1 cellular context compared by ENCODE assay signal in the genomic region with DNA sequence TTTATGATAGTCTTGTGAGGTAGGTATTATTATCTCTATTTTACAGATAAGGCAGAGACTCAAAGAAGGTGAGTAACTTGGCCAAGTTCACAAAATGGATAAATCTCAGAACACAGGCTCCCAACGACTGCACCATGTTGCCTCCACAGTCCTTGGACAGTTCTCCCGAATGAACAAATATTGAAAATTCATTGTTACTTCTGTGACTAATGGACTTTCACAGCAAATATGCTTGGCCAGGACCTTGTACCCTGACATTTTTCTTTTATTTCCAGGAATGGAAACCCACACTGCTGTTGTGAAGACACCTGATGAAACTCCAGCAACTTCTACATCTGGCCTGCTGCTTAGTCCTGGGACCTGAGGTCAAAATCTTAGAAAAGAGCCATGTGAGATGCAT.
A peak's percentile ranks its signal among the peaks of the same experiment; 100 is the strongest.
TF ChIP-seq lines count a peak whose summit lies in the region.

No MANE protein-coding gene starts in this region.

TF ChIP-seq in HepG2, 621 proteins besides CTCF, POLR2A, EP300 and RAD21 (continued from another document and continues in another):
- TF ChIP-seq, protein P1, sequence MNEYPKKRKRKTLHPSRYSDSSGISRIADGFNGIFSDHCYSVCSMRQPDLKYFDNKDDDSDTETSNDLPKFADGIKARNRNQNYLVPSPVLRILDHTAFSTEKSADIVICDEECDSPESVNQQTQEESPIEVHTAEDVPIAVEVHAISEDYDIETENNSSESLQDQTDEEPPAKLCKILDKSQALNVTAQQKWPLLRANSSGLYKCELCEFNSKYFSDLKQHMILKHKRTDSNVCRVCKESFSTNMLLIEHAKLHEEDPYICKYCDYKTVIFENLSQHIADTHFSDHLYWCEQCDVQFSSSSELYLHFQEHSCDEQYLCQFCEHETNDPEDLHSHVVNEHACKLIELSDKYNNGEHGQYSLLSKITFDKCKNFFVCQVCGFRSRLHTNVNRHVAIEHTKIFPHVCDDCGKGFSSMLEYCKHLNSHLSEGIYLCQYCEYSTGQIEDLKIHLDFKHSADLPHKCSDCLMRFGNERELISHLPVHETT (CRISPR knock-in tag; conservative IDR thresholded peaks at IDR 0.05): no peak
- no peak for TF ChIP-seq ZFP62 (CRISPR knock-in tag; IDR thresholded peaks at IDR 0.05)
- TF ChIP-seq RAD51 (IDR thresholded peaks at IDR 0.05; ENCODE audit: borderline replicate concordance): no peak
- TF ChIP-seq ZNF292 (CRISPR knock-in tag; IDR thresholded peaks at IDR 0.05; ENCODE audit: borderline replicate concordance, low read depth): no peak
- TF ChIP-seq, protein P2, sequence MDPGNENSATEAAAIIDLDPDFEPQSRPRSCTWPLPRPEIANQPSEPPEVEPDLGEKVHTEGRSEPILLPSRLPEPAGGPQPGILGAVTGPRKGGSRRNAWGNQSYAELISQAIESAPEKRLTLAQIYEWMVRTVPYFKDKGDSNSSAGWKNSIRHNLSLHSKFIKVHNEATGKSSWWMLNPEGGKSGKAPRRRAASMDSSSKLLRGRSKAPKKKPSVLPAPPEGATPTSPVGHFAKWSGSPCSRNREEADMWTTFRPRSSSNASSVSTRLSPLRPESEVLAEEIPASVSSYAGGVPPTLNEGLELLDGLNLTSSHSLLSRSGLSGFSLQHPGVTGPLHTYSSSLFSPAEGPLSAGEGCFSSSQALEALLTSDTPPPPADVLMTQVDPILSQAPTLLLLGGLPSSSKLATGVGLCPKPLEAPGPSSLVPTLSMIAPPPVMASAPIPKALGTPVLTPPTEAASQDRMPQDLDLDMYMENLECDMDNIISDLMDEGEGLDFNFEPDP (CRISPR knock-in tag; conservative IDR thresholded peaks at IDR 0.05): no peak
- 0 out of 2 replicates have a peak, but pooled peaks have one; percentile 20 for TF ChIP-seq PHF21A (CRISPR knock-in tag; IDR thresholded peaks at IDR 0.05)
- no peak for TF ChIP-seq HMGA1 (CRISPR knock-in tag; conservative IDR thresholded peaks at IDR 0.05)
- no peak for TF ChIP-seq KMT2A (CRISPR knock-in tag; IDR thresholded peaks at IDR 0.05)
- TF ChIP-seq SAP130 (CRISPR knock-in tag; IDR thresholded peaks at IDR 0.05; ENCODE audit: low read depth): peak; percentile 59
- peak; percentile 54 for TF ChIP-seq NCOA2 (CRISPR knock-in tag; IDR thresholded peaks at IDR 0.05)
- no peak for TF ChIP-seq ZNF607 (CRISPR knock-in tag; IDR thresholded peaks at IDR 0.05; ENCODE audit: borderline replicate concordance)
- TF ChIP-seq HNF4G (IDR thresholded peaks at IDR 0.05; ENCODE audit: borderline replicate concordance, low read depth, low read length): peak; percentile 42; the same call in 1 of the 2 replicates
- TF ChIP-seq HNF4G (CRISPR knock-in tag; IDR thresholded peaks at IDR 0.05; ENCODE audit: borderline replicate concordance, low read depth): no peak
- peak; percentile 43; the same call in 1 of the 2 replicates for TF ChIP-seq POGZ (CRISPR knock-in tag; IDR thresholded peaks at IDR 0.05)
- TF ChIP-seq TBP (CRISPR knock-in tag; IDR thresholded peaks at IDR 0.05): no peak
- no peak for TF ChIP-seq PHF8 (CRISPR knock-in tag; IDR thresholded peaks at IDR 0.05)
- no peak for TF ChIP-seq MBD4 (IDR thresholded peaks at IDR 0.05; ENCODE audit: borderline replicate concordance, low read length)
- no peak for TF ChIP-seq POLR2AphosphoS5 (IDR thresholded peaks at IDR 0.05; ENCODE audit: low read depth, low read length)
- no peak for TF ChIP-seq SRF (IDR thresholded peaks at IDR 0.05; ENCODE audit: low read depth, low read length)
- no peak for TF ChIP-seq MAZ (IDR thresholded peaks at IDR 0.05; ENCODE audit: borderline replicate concordance, low read depth, low read length)
- no peak for TF ChIP-seq MAZ (CRISPR knock-in tag; IDR thresholded peaks at IDR 0.05; ENCODE audit: low read depth)
- TF ChIP-seq MLLT10 (CRISPR knock-in tag; IDR thresholded peaks at IDR 0.05): no peak
- TF ChIP-seq KLF12 (CRISPR knock-in tag; IDR thresholded peaks at IDR 0.05; ENCODE audit: borderline replicate concordance): no peak
- no peak for TF ChIP-seq HNRNPH1 (optimal IDR thresholded peaks at IDR 0.05; ENCODE audit: low read depth, low read length)
- TF ChIP-seq GATAD2A (CRISPR knock-in tag; IDR thresholded peaks at IDR 0.05): peak; percentile 50; the same call in 1 of the 2 replicates
- TF ChIP-seq, protein P3, sequence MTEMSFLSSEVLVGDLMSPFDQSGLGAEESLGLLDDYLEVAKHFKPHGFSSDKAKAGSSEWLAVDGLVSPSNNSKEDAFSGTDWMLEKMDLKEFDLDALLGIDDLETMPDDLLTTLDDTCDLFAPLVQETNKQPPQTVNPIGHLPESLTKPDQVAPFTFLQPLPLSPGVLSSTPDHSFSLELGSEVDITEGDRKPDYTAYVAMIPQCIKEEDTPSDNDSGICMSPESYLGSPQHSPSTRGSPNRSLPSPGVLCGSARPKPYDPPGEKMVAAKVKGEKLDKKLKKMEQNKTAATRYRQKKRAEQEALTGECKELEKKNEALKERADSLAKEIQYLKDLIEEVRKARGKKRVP (CRISPR knock-in tag; IDR thresholded peaks at IDR 0.05): peak in 1 of 2 experiments; percentile 45; a peak in 1 of 4 replicates
- no peak for TF ChIP-seq SIN3B (IDR thresholded peaks at IDR 0.05; ENCODE audit: low read length)
- TF ChIP-seq, protein P4, sequence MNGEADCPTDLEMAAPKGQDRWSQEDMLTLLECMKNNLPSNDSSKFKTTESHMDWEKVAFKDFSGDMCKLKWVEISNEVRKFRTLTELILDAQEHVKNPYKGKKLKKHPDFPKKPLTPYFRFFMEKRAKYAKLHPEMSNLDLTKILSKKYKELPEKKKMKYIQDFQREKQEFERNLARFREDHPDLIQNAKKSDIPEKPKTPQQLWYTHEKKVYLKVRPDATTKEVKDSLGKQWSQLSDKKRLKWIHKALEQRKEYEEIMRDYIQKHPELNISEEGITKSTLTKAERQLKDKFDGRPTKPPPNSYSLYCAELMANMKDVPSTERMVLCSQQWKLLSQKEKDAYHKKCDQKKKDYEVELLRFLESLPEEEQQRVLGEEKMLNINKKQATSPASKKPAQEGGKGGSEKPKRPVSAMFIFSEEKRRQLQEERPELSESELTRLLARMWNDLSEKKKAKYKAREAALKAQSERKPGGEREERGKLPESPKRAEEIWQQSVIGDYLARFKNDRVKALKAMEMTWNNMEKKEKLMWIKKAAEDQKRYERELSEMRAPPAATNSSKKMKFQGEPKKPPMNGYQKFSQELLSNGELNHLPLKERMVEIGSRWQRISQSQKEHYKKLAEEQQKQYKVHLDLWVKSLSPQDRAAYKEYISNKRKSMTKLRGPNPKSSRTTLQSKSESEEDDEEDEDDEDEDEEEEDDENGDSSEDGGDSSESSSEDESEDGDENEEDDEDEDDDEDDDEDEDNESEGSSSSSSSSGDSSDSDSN (CRISPR knock-in tag; IDR thresholded peaks at IDR 0.05): no peak
- no peak for TF ChIP-seq CBFB (CRISPR knock-in tag; IDR thresholded peaks at IDR 0.05)
- no peak for TF ChIP-seq ZNF616 (CRISPR knock-in tag; IDR thresholded peaks at IDR 0.05; ENCODE audit: low read depth)
- TF ChIP-seq ATF1 (CRISPR knock-in tag; IDR thresholded peaks at IDR 0.05): 0 out of 2 replicates have a peak, but pooled peaks have one; percentile 24
- TF ChIP-seq, protein P5, sequence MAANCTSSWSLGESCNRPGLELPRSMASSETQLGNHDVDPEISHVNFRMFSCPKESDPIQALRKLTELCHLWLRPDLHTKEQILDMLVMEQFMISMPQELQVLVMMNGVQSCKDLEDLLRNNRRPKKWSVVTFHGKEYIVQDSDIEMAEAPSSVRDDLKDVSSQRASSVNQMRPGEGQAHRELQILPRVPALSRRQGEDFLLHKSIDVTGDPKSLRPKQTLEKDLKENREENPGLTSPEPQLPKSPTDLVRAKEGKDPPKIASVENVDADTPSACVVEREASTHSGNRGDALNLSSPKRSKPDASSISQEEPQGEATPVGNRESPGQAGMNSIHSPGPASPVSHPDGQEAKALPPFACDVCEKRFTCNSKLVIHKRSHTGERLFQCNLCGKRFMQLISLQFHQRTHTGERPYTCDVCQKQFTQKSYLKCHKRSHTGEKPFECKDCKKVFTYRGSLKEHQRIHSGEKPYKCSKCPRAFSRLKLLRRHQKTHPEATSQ (CRISPR knock-in tag; IDR thresholded peaks at IDR 0.05; ENCODE audit: borderline replicate concordance): no peak
- no peak for TF ChIP-seq HNRNPL (IDR thresholded peaks at IDR 0.05; ENCODE audit: low read depth, low read length)
- TF ChIP-seq, protein P6, sequence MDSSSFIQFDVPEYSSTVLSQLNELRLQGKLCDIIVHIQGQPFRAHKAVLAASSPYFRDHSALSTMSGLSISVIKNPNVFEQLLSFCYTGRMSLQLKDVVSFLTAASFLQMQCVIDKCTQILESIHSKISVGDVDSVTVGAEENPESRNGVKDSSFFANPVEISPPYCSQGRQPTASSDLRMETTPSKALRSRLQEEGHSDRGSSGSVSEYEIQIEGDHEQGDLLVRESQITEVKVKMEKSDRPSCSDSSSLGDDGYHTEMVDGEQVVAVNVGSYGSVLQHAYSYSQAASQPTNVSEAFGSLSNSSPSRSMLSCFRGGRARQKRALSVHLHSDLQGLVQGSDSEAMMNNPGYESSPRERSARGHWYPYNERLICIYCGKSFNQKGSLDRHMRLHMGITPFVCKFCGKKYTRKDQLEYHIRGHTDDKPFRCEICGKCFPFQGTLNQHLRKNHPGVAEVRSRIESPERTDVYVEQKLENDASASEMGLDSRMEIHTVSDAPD (CRISPR knock-in tag; IDR thresholded peaks at IDR 0.05): no peak
- TF ChIP-seq, protein P7, sequence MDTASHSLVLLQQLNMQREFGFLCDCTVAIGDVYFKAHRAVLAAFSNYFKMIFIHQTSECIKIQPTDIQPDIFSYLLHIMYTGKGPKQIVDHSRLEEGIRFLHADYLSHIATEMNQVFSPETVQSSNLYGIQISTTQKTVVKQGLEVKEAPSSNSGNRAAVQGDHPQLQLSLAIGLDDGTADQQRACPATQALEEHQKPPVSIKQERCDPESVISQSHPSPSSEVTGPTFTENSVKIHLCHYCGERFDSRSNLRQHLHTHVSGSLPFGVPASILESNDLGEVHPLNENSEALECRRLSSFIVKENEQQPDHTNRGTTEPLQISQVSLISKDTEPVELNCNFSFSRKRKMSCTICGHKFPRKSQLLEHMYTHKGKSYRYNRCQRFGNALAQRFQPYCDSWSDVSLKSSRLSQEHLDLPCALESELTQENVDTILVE (CRISPR knock-in tag; IDR thresholded peaks at IDR 0.05): no peak
- TF ChIP-seq NKX3-1 (CRISPR knock-in tag; IDR thresholded peaks at IDR 0.05): no peak
- no peak for TF ChIP-seq ZNF891 (CRISPR knock-in tag; IDR thresholded peaks at IDR 0.05)
- no peak for TF ChIP-seq ZNF749 (CRISPR knock-in tag; IDR thresholded peaks at IDR 0.05; ENCODE audit: borderline replicate concordance)
- no peak for TF ChIP-seq JUN (CRISPR knock-in tag; IDR thresholded peaks at IDR 0.05)
- TF ChIP-seq MAFK (conservative IDR thresholded peaks at IDR 0.05 in 1 of 2, IDR thresholded peaks at IDR 0.05 in 1 of 2; ENCODE audit: low read length in 2 of 2): no peak
- TF ChIP-seq KDM6A (CRISPR knock-in tag; IDR thresholded peaks at IDR 0.05; ENCODE audit: low read depth): peak; percentile 30; the same call in 1 of the 2 replicates
- peak; percentile 11 for TF ChIP-seq TEAD3 (CRISPR knock-in tag; optimal IDR thresholded peaks at IDR 0.05; ENCODE audit: borderline replicate concordance)
- TF ChIP-seq GABPA (IDR thresholded peaks at IDR 0.05; ENCODE audit: low read depth, low read length): no peak
- no peak for TF ChIP-seq GABPA (CRISPR knock-in tag; IDR thresholded peaks at IDR 0.05; ENCODE audit: low read depth)
- TF ChIP-seq FOXK1 (CRISPR knock-in tag; IDR thresholded peaks at IDR 0.05; ENCODE audit: borderline replicate concordance, low read depth): no peak
- TF ChIP-seq ZNF644 (CRISPR knock-in tag; IDR thresholded peaks at IDR 0.05; ENCODE audit: low read depth): peak; percentile 58; the same call in 1 of the 2 replicates
- TF ChIP-seq RXRB (CRISPR knock-in tag; IDR thresholded peaks at IDR 0.05; ENCODE audit: borderline replicate concordance): peak; percentile 22; the same call in 1 of the 2 replicates
- TF ChIP-seq ZNF383 (CRISPR knock-in tag; IDR thresholded peaks at IDR 0.05; ENCODE audit: borderline replicate concordance): no peak
- TF ChIP-seq ZC3H4 (CRISPR knock-in tag; IDR thresholded peaks at IDR 0.05; ENCODE audit: borderline replicate concordance): no peak
- TF ChIP-seq ETV6 (CRISPR knock-in tag; conservative IDR thresholded peaks at IDR 0.05): no peak
- no peak for TF ChIP-seq SMAD1 (CRISPR knock-in tag; IDR thresholded peaks at IDR 0.05; ENCODE audit: borderline replicate concordance, low read depth)
- no peak for TF ChIP-seq ZNF790 (CRISPR knock-in tag; IDR thresholded peaks at IDR 0.05; ENCODE audit: borderline replicate concordance)
- TF ChIP-seq CREM (IDR thresholded peaks at IDR 0.05): no peak
- TF ChIP-seq CREM (CRISPR knock-in tag; IDR thresholded peaks at IDR 0.05): no peak
- TF ChIP-seq MIXL1 (CRISPR knock-in tag; IDR thresholded peaks at IDR 0.05): peak; percentile 50; the same call in 1 of the 2 replicates
- peak; percentile 35; the same call in 1 of the 2 replicates for TF ChIP-seq REPIN1 (CRISPR knock-in tag; IDR thresholded peaks at IDR 0.05; ENCODE audit: borderline replicate concordance, low read depth)
- TF ChIP-seq ZNF549 (CRISPR knock-in tag; IDR thresholded peaks at IDR 0.05): no peak
- TF ChIP-seq MZF1 (CRISPR knock-in tag; IDR thresholded peaks at IDR 0.05; ENCODE audit: borderline replicate concordance): no peak
- TF ChIP-seq NAIF1 (CRISPR knock-in tag; IDR thresholded peaks at IDR 0.05; ENCODE audit: borderline replicate concordance): no peak
- no peak for TF ChIP-seq ARNT (IDR thresholded peaks at IDR 0.05)
- TF ChIP-seq FOXA1 (IDR thresholded peaks at IDR 0.05): 0 out of 2 replicates have a peak, but pooled peaks have one; percentile 13
- TF ChIP-seq FOXA1 (CRISPR knock-in tag; IDR thresholded peaks at IDR 0.05): 0 out of 2 replicates have a peak, but pooled peaks have one; percentile 9
- TF ChIP-seq, protein P8, sequence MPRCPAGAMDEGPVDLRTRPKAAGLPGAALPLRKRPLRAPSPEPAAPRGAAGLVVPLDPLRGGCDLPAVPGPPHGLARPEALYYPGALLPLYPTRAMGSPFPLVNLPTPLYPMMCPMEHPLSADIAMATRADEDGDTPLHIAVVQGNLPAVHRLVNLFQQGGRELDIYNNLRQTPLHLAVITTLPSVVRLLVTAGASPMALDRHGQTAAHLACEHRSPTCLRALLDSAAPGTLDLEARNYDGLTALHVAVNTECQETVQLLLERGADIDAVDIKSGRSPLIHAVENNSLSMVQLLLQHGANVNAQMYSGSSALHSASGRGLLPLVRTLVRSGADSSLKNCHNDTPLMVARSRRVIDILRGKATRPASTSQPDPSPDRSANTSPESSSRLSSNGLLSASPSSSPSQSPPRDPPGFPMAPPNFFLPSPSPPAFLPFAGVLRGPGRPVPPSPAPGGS (CRISPR knock-in tag; IDR thresholded peaks at IDR 0.05): no peak
- 0 out of 2 replicates have a peak, but pooled peaks have one; percentile 21 for TF ChIP-seq RARA (CRISPR knock-in tag; IDR thresholded peaks at IDR 0.05)
- no peak for TF ChIP-seq ZNF501 (CRISPR knock-in tag; IDR thresholded peaks at IDR 0.05)
- TF ChIP-seq ZNF775 (CRISPR knock-in tag; IDR thresholded peaks at IDR 0.05; ENCODE audit: borderline replicate concordance): no peak
- TF ChIP-seq FOXA3 (CRISPR knock-in tag; IDR thresholded peaks at IDR 0.05): no peak
- no peak for TF ChIP-seq NFRKB (IDR thresholded peaks at IDR 0.05)
- TF ChIP-seq PTBP1 (IDR thresholded peaks at IDR 0.05; ENCODE audit: low read depth, low read length, poor library complexity, severe bottlenecking): no peak
